9 cellular contexts compared by ENCODE assay signal in genomic region chr1:218350909-218351616, GRCh38. TPM values are rescaled to one million over a fixed set of nuclear protein-coding genes. Genes with fewer than 3 reads are reported as not detected.
A peak's percentile ranks its signal among the peaks of the same experiment; 100 is the strongest.
DNase-seq lines count a peak whose midpoint lies in the region; ATAC-seq, FAIRE-seq and TF ChIP-seq lines count a peak whose summit lies in the region.
"Had no signal": no experiment of that assay in that cellular context is flagged by ENCODE, and none has a peak within 500 bp of the region (broad histone marks: within the 10 kb centered on the region; RNA-seq: fewer than 3 reads in every experiment).

No MANE protein-coding gene starts in this region.

- no peaks in the 10 kb centered on the region for H3K9me1 ChIP-seq in endothelial cell of umbilical vein (replicated peaks; ENCODE audit: control insufficient read depth, extremely low read depth, insufficient read depth, low read length)

- TF ChIP-seq POLR2A in endothelial cell of umbilical vein (IDR thresholded peaks at IDR 0.05; ENCODE audit: low read depth, low read length) (peak; percentile 62), lower leg skin (IDR thresholded peaks at IDR 0.05) (no peak)

- DNase-seq in CD8-positive, alpha-beta T cell, result no peak
- DNase-seq in endothelial cell of umbilical vein (ENCODE audit: low read depth, low spot score) (peak; percentile 79), superior temporal gyrus (ENCODE audit: extremely low spot score) (peak; percentile 58), HAP-1 (ENCODE audit: low spot score in 2 of 2) (no peak), RKO (ENCODE audit: low spot score) (no peak), lower leg skin (ENCODE audit: low spot score in 2 of 2) (no peak)

- POLR2A ChIA-PET in CD8-positive, alpha-beta T cell (lab: Charles Lee), result no interaction called here
- POLR2A ChIA-PET in endothelial cell of umbilical vein (lab: Charles Lee), result no interaction called here

- FAIRE-seq in endothelial cell of umbilical vein (lab: Jason Lieb, UNC), result peak; percentile 12
- FAIRE-seq: islet of Langerhans had no signal

- H3K4me2 ChIP-seq in OCI-LY3 (ENCODE audit: low read length) (peak overlapping the region; percentile 10; the same call in 1 of the 2 replicates), endothelial cell of umbilical vein (ENCODE audit: insufficient read depth, low read length) (peak overlapping the region; percentile 98)

- WGBS in lower leg skin, 2 donors, result 10 to 12% methylated on average over 6 of the region's 6 CpGs

- CTCF ChIA-PET in CD8-positive, alpha-beta T cell (lab: Charles Lee), result no interaction called here
- CTCF ChIA-PET in endothelial cell of umbilical vein (lab: Charles Lee), result interaction anchor here (1.1 to 1.9 kb wide), 3 partner anchors 12 to 1310 kb away, joined by 3 to 5 read pairs (median 4); no protein-coding TSS in a partner anchor

- H3K4me1 ChIP-seq in CD8-positive, alpha-beta T cell (ENCODE audit: insufficient read depth, low read length), result peaks cover 18% of the 10 kb centered on the region
- H3K4me1 ChIP-seq in OCI-LY3 (ENCODE audit: low read length), result peaks cover 10% of the 10 kb centered on the region
- H3K4me1 ChIP-seq in endothelial cell of umbilical vein (ENCODE audit: control insufficient read depth, extremely low read depth, insufficient read depth, low read length), result peaks cover 39% of the 10 kb centered on the region
- peaks cover 22% of the 10 kb centered on the region for H3K4me1 ChIP-seq in HAP-1

- no peak overlapping the region for H3K27ac Mint-ChIP-seq in CD8-positive, alpha-beta T cell

- in situ Hi-C loops in HAP-1 (cut with MboI; ENCODE audit: low sequenced_read_pairs), result no loop called here

- no peaks in the 10 kb centered on the region for H3K27me3 ChIP-seq in CD8-positive, alpha-beta T cell (ENCODE audit: insufficient read depth, low read length)
- H3K27me3 ChIP-seq in OCI-LY3 (ENCODE audit: low read depth, low read length) (peaks cover 5% of the 10 kb centered on the region), endothelial cell of umbilical vein (ENCODE audit: control insufficient read depth in 2 of 2, insufficient read depth in 2 of 2, low read length in 2 of 2) (no peaks in the 10 kb centered on the region), HAP-1 (ENCODE audit: low read depth) (no peaks in the 10 kb centered on the region)

- H2AFZ ChIP-seq in OCI-LY3 (ENCODE audit: low read depth, low read length) (no peak overlapping the region), endothelial cell of umbilical vein (ENCODE audit: low read depth, low read length) (peak overlapping the region; percentile 8)

- no peaks in the 10 kb centered on the region for H3K9me3 Mint-ChIP-seq in CD8-positive, alpha-beta T cell

- no peaks in the 10 kb centered on the region for H3K36me3 ChIP-seq in CD8-positive, alpha-beta T cell (ENCODE audit: insufficient read depth, low read length)
- H3K36me3 ChIP-seq in OCI-LY3 (replicated peaks; ENCODE audit: low read depth, low read length) (no peaks in the 10 kb centered on the region), endothelial cell of umbilical vein (ENCODE audit: control insufficient read depth in 2 of 2, extremely low read depth in 1 of 2, insufficient read depth in 2 of 2, low read length in 2 of 2) (no peaks in the 10 kb centered on the region), HAP-1 (replicated peaks) (no peaks in the 10 kb centered on the region)

- no peak overlapping the region for H3K27ac ChIP-seq in CD8-positive, alpha-beta T cell (ENCODE audit: low read depth, low read length)
- H3K27ac ChIP-seq in OCI-LY3 (ENCODE audit: low read length) (no peak overlapping the region), endothelial cell of umbilical vein (ENCODE audit: insufficient read depth, low read depth, low read length) (peak overlapping the region; percentile 64)

- peak overlapping the region; percentile 40 for H3K4me3 ChIP-seq in CD8-positive, alpha-beta T cell (ENCODE audit: low read depth, low read length)
- H3K4me3 ChIP-seq in OCI-LY3 (ENCODE audit: low read length) (no peak overlapping the region), endothelial cell of umbilical vein (replicated peaks in 1 of 3; ENCODE audit: insufficient read depth in 1 of 3, low read depth in 1 of 3, low read length in 3 of 3) (peak overlapping the region in 2 of 3 experiments; percentile 25 to 95), HAP-1 (no peak overlapping the region), lower leg skin (ENCODE audit: low read depth, poor library complexity, severe bottlenecking) (no peak overlapping the region)

- H3K4me1 Mint-ChIP-seq in CD8-positive, alpha-beta T cell (ENCODE audit: low read depth), result peaks cover 35% of the 10 kb centered on the region

- H3K27me3 Mint-ChIP-seq in CD8-positive, alpha-beta T cell (ENCODE audit: low read depth), result peaks cover 10% of the 10 kb centered on the region

- intact Hi-C loops in CD8-positive, alpha-beta T cell (cut with DNase I, micrococcal nuclease), result no loop called here
- intact Hi-C loops in endothelial cell of umbilical vein (cut with micrococcal nuclease) (loop anchor here (1.0 kb wide), 1 partner anchor 26 kb away; no protein-coding TSS in a partner anchor), lower leg skin (cut with DNase I; ENCODE audit: low total_unique reads) (no loop called here)

- H3K4me3 Mint-ChIP-seq in CD8-positive, alpha-beta T cell, result peak overlapping the region; percentile 68

- H4K20me1 ChIP-seq in OCI-LY3 (ENCODE audit: insufficient read depth, low read length), result no peaks in the 10 kb centered on the region
- H4K20me1 ChIP-seq in endothelial cell of umbilical vein (replicated peaks; ENCODE audit: control insufficient read depth, extremely low read depth, insufficient read depth, low read length), result no peaks in the 10 kb centered on the region

- dilution Hi-C loops in endothelial cell of umbilical vein (cut with MboI; ENCODE audit: extremely low pct_ligation_motif_present, low sequenced_read_pairs), result no loop called here

- H3K9ac ChIP-seq in OCI-LY3 (ENCODE audit: low read length) (no peak overlapping the region), endothelial cell of umbilical vein (replicated peaks; ENCODE audit: extremely low read depth, insufficient read depth, low read length) (peak overlapping the region; percentile 68)

- H3K9me3 ChIP-seq in CD8-positive, alpha-beta T cell (ENCODE audit: low read length), result no peaks in the 10 kb centered on the region
- H3K9me3 ChIP-seq in OCI-LY3 (ENCODE audit: insufficient read depth, low read length) (no peaks in the 10 kb centered on the region), endothelial cell of umbilical vein (replicated peaks; ENCODE audit: control insufficient read depth, insufficient read depth, low read length) (no peaks in the 10 kb centered on the region), HAP-1 (no peaks in the 10 kb centered on the region)

- TF ChIP-seq CTCF in CD8-positive, alpha-beta T cell (IDR thresholded peaks at IDR 0.05), result no peak
- TF ChIP-seq CTCF in OCI-LY3 (IDR thresholded peaks at IDR 0.05; ENCODE audit: low read depth, low read length) (no peak), endothelial cell of umbilical vein (IDR thresholded peaks at IDR 0.05; ENCODE audit: extremely low read depth in 1 of 2, insufficient read depth in 1 of 2, low read depth in 1 of 2, low read length in 2 of 2) (no peak), lower leg skin (IDR thresholded peaks at IDR 0.05) (no peak)

- no peaks in the 10 kb centered on the region for H3K36me3 Mint-ChIP-seq in CD8-positive, alpha-beta T cell

- H3K79me2 ChIP-seq in OCI-LY3 (ENCODE audit: low read length) (no peaks in the 10 kb centered on the region), endothelial cell of umbilical vein (ENCODE audit: control insufficient read depth, insufficient read depth, low read length) (no peaks in the 10 kb centered on the region)

- no TSS peak for BruUV-seq in endothelial cell of umbilical vein (replicated peaks; lab: Mats Ljungman, UMichigan)

- ATAC-seq in CD8-positive, alpha-beta T cell, result no peak
- peak; percentile 27 for ATAC-seq in GM21737 (IDR thresholded peaks at IDR 0.05; ENCODE audit: unreplicated experiment)

TF ChIP-seq in endothelial cell of umbilical vein, 7 proteins besides CTCF, POLR2A, EP300 and RAD21:
- TF ChIP-seq FOS (IDR thresholded peaks at IDR 0.05; ENCODE audit: borderline replicate concordance, insufficient read depth, low read length), result no peak
- no peak for TF ChIP-seq EZH2 (IDR thresholded peaks at IDR 0.05; ENCODE audit: borderline replicate concordance, low read depth, low read length, severe bottlenecking)
- TF ChIP-seq MAX (IDR thresholded peaks at IDR 0.05; ENCODE audit: insufficient read depth, insufficient read length), result no peak
- no peak for TF ChIP-seq POLR2AphosphoS5 (IDR thresholded peaks at IDR 0.05; ENCODE audit: insufficient read depth, low read depth, low read length)
- TF ChIP-seq MYC (IDR thresholded peaks at IDR 0.05; ENCODE audit: low read depth, low read length), result no peak

RNA-seq across cellular contexts. Expression of gene TGFB2, which starts 5.9 kb away (rescaled TPM):
- not detected for total RNA-seq in CD8-positive, alpha-beta T cell
- total RNA-seq in endothelial cell of umbilical vein, result 31.5 and 43.5 TPM in 2 replicates
- 21.2 TPM in 2 replicates for polyA plus RNA-seq in endothelial cell of umbilical vein
- 19.7 and 27.7 TPM in 2 replicates for polyA plus RNA-seq in endothelial cell of umbilical vein (2011; cell fraction: cytosol; rRNA removed)
- polyA plus RNA-seq in endothelial cell of umbilical vein (2011; cell fraction: nucleus; rRNA removed), result 30.8 and 39.2 TPM in 2 replicates
- polyA plus RNA-seq in endothelial cell of umbilical vein (2012), result 56.7 and 63.7 TPM in 2 replicates
- polyA minus RNA-seq in endothelial cell of umbilical vein, result 62.2 and 63.2 TPM in 2 replicates
- not detected for polyA minus RNA-seq in endothelial cell of umbilical vein (2011; cell fraction: cytosol; rRNA and poly(A)+ RNA removed)
- 60.3 and 100 TPM in 2 replicates for polyA minus RNA-seq in endothelial cell of umbilical vein (2011; cell fraction: nucleus; rRNA and poly(A)+ RNA removed)
- total RNA-seq in lower leg skin, result 1 to 10 TPM in 2 of 4 donors, under 1 TPM in 2; 0.55 to 2.9 (median 1.8) TPM

Comparison
In these comparisons a context has a peak if more than half of its experiments do, and no peak if none do; other contexts are left out.
1. DNase-seq: peak in endothelial cell of umbilical vein (single experiment) and superior temporal gyrus (single experiment); none in CD8-positive, alpha-beta T cell (0 of 7), HAP-1 (0 of 2), RKO (single experiment) and lower leg skin (0 of 2).
2. H3K4me3 ChIP-seq: peak in CD8-positive, alpha-beta T cell (single experiment) and endothelial cell of umbilical vein (2 of 3); none in OCI-LY3 (single experiment), HAP-1 (single experiment) and lower leg skin (single experiment).